In the genomic region with DNA sequence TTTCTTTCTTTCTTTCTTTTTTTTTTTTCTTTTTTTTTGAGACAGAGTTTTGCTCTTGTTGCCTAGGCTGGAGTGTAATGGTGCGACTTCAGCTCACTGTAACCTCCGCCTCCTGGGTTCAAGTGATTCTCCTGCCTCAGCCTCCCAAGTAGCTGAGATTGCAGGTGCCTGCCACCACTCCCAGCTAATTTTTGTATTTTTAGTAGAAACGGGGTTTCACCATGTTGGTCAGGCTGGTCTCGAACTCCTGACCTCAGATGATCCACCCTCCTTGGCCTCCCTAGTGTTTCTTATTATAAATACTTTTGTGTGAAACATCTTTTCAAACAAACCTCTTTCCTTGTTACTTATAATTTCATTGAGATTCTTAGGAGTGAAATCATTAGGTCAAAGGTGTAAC, we compare ENCODE assay signal across 8 cellular contexts.
A peak's percentile ranks its signal among the peaks of the same experiment; 100 is the strongest.
DNase-seq lines count a peak whose midpoint lies in the region; ATAC-seq, FAIRE-seq and TF ChIP-seq lines count a peak whose summit lies in the region.
"Not testable (repeated sequence)": the region's sequence is repeated elsewhere in the genome, so short reads cannot be mapped to it uniquely, and the experiment has no call there.

No MANE protein-coding gene starts in this region.

- H3K9me3 ChIP-seq in A549: peaks cover 36% of the 10 kb centered on the region
- not testable (repeated sequence) for H3K9me3 ChIP-seq in PC-3 (ENCODE audit: low read length); PC-9 (ENCODE audit: insufficient read depth, low read depth); Panc1 (ENCODE audit: control insufficient read depth, insufficient read depth, low read depth, low read length); RWPE2 (ENCODE audit: severe bottlenecking)

- H3K27ac ChIP-seq in 22Rv1 (peak overlapping the region; percentile 62), A549 (peak overlapping the region; percentile 94 to 98), C4-2B (peak overlapping the region; percentile 27; the same call in 1 of the 2 replicates), PC-3 (ENCODE audit: low read length) (peak overlapping the region; percentile 24; the same call in 1 of the 2 replicates), PC-9 (peak overlapping the region; percentile 87), Panc1 (ENCODE audit: low read length) (peak overlapping the region; percentile 2; the same call in 1 of the 2 replicates), RWPE2 (ENCODE audit: poor library complexity, severe bottlenecking) (peak overlapping the region; percentile 71), epithelial cell of prostate (peak overlapping the region; percentile 70)

- TF ChIP-seq RAD21 in A549 (conservative IDR thresholded peaks at IDR 0.05 in 1 of 2, IDR thresholded peaks at IDR 0.05 in 1 of 2): not testable (repeated sequence)

- peaks cover 40% of the 10 kb centered on the region for H3K4me1 ChIP-seq in A549
- H3K4me1 ChIP-seq in PC-3 (ENCODE audit: insufficient read depth, low read length): peaks cover 33% of the 10 kb centered on the region
- peaks cover 29% of the 10 kb centered on the region for H3K4me1 ChIP-seq in PC-9 (replicated peaks; ENCODE audit: insufficient read depth)
- not testable (repeated sequence) for H3K4me1 ChIP-seq in Panc1 (ENCODE audit: control insufficient read depth, insufficient read depth, low read length)
- peaks cover 27% of the 10 kb centered on the region for H3K4me1 ChIP-seq in RWPE2 (ENCODE audit: insufficient read depth, poor library complexity, severe bottlenecking)

- TF ChIP-seq POLR2A in A549 (IDR thresholded peaks at IDR 0.05; ENCODE audit: low read length): not testable (repeated sequence)

- not testable (repeated sequence) for BruUV-seq in PC-3 (replicated peaks; lab: Mats Ljungman, UMichigan); Panc1 (replicated peaks; lab: Mats Ljungman, UMichigan)
- TSS peak; percentile 80 for BruUV-seq in PC-9 (replicated peaks; lab: Mats Ljungman, UMichigan)

- FAIRE-seq in A549 (lab: Jason Lieb, UNC): not testable (repeated sequence)

- H3K9me2 ChIP-seq in PC-3 (replicated peaks; ENCODE audit: low read length); PC-9 (ENCODE audit: insufficient read depth): not testable (repeated sequence)

- ATAC-seq in A549; PC-3; Panc1; RWPE2 (ENCODE audit: low read depth): not testable (repeated sequence)

- intact Hi-C loops in PC-3 (cut with micrococcal nuclease) (loop anchor here (1.0 to 5.0 kb wide), 6 partner anchors 10 to 721 kb away; partner anchors contain the start of gene EDN1), PC-9 (cut with micrococcal nuclease; ENCODE audit: unreplicated experiment) (loop anchor here (1.0 kb wide), 1 partner anchor 179 kb away; no protein-coding TSS in a partner anchor), Panc1 (cut with micrococcal nuclease; ENCODE audit: unreplicated experiment) (loop anchor here (10.0 kb wide), 2 partner anchors 112 to 178 kb away; no protein-coding TSS in a partner anchor)

- not testable (repeated sequence) for H3F3A ChIP-seq in PC-3 (ENCODE audit: low read length, unreplicated experiment)
- peaks cover 19% of the 10 kb centered on the region for H3F3A ChIP-seq in PC-9 (ENCODE audit: insufficient read depth, low read depth)

- TF ChIP-seq CTCF in 22Rv1 (IDR thresholded peaks at IDR 0.05); A549 (IDR thresholded peaks at IDR 0.05); C4-2B (conservative IDR thresholded peaks at IDR 0.05); PC-3 (conservative IDR thresholded peaks at IDR 0.05; ENCODE audit: low read depth, low read length); PC-9 (conservative IDR thresholded peaks at IDR 0.05); Panc1 (IDR thresholded peaks at IDR 0.05); RWPE2 (IDR thresholded peaks at IDR 0.05; ENCODE audit: poor library complexity, severe bottlenecking): not testable (repeated sequence)

- not testable (repeated sequence) for H4K20me1 ChIP-seq in PC-3 (ENCODE audit: low read length); PC-9 (ENCODE audit: insufficient read depth)

- TF ChIP-seq EP300 in A549 (IDR thresholded peaks at IDR 0.05): not testable (repeated sequence)

- not testable (repeated sequence) for H3K9ac ChIP-seq in PC-3 (ENCODE audit: low read length)

- H3K4me2 ChIP-seq in A549 (peak overlapping the region; percentile 68), PC-3 (ENCODE audit: low read length) (peak overlapping the region; percentile 36; the same call in 1 of the 2 replicates), PC-9 (peak overlapping the region; percentile 23)

- H2AFZ ChIP-seq in PC-3 (ENCODE audit: low read length); PC-9: not testable (repeated sequence)

- POLR2A ChIA-PET in A549 (lab: Yijun Ruan, JAX): interaction anchor here (1.0 kb wide), 1 partner anchor 9 kb away, joined by 5 read pairs; no protein-coding TSS in a partner anchor
- POLR2A ChIA-PET in PC-3 (lab: Charles Lee; ENCODE audit: unreplicated experiment); PC-9 (lab: Charles Lee; ENCODE audit: unreplicated experiment); Panc1 (lab: Charles Lee): not testable (repeated sequence)

- not testable (repeated sequence) for H3K36me3 ChIP-seq in PC-3 (ENCODE audit: low read depth, low read length); PC-9 (ENCODE audit: low read depth); Panc1 (ENCODE audit: control insufficient read depth, insufficient read depth, low read length); RWPE2 (ENCODE audit: low read depth)

- not testable (repeated sequence) for H3K27me3 ChIP-seq in PC-3 (ENCODE audit: low read length); PC-9 (ENCODE audit: insufficient read depth, low read depth); Panc1 (ENCODE audit: control insufficient read depth, insufficient read depth, low read length); RWPE2 (ENCODE audit: insufficient read depth, poor library complexity, severe bottlenecking)

- not testable (repeated sequence) for H3K4me3 ChIP-seq in A549; PC-3 (ENCODE audit: low read length); PC-9; Panc1 (ENCODE audit: low read depth in 2 of 2, low read length in 2 of 2); RWPE2 (ENCODE audit: severe bottlenecking)

- DNase-seq in A549 (ENCODE audit: low read depth in 1 of 2, low spot score in 1 of 2); PC-3; PC-9; Panc1 (ENCODE audit: low read depth, low spot score); RWPE2 (ENCODE audit: low spot score); epithelial cell of prostate (ENCODE audit: low read depth, low spot score): not testable (repeated sequence)

- CTCF ChIA-PET in A549 (lab: Yijun Ruan, JAX) (interaction anchor here (1.4 to 2.1 kb wide), 2 partner anchors 110 to 203 kb away, joined by 5 to 7 read pairs; partner anchors contain the start of gene EDN1), PC-9 (lab: Charles Lee) (interaction anchor here (0.7 kb wide), 1 partner anchor 12 kb away, joined by 14 read pairs; no protein-coding TSS in a partner anchor)
- CTCF ChIA-PET in PC-3 (lab: Charles Lee); Panc1 (lab: Charles Lee): not testable (repeated sequence)

- 15% methylated on average over 4 of the region's 4 CpGs for WGBS in A549 (ENCODE audit: missing lambda C conversion rate)

- in situ Hi-C loops in Panc1 (cut with HindIII; ENCODE audit: low pct_unique_long_range_greater_than_20kb, low sequenced_read_pairs): not testable (repeated sequence)

- not testable (repeated sequence) for H3K79me2 ChIP-seq in PC-3 (ENCODE audit: low read length); PC-9 (ENCODE audit: low read depth)

TF ChIP-seq in A549, 52 proteins besides CTCF, POLR2A, EP300 and RAD21:
- TF ChIP-seq HOXB5 (CRISPR knock-in tag; IDR thresholded peaks at IDR 0.05) (0 out of 2 replicates have a peak, but pooled peaks have one; percentile 25), HEYL (CRISPR knock-in tag; IDR thresholded peaks at IDR 0.05) (0 out of 2 replicates have a peak, but pooled peaks have one; percentile 33), ZSCAN20 (CRISPR knock-in tag; IDR thresholded peaks at IDR 0.05) (peak; percentile 87), HOXB13 (CRISPR knock-in tag; IDR thresholded peaks at IDR 0.05; ENCODE audit: low read depth) (peak; percentile 59; the same call in 1 of the 2 replicates)

Comparison
In these comparisons a context has a peak if more than half of its experiments do, and no peak if none do; other contexts are left out.
1. H3K27ac ChIP-seq: peak in every context shown above with its lines; median percentile 96 in A549; 87 in PC-9; 71 in RWPE2; 70 in epithelial cell of prostate; 62 in 22Rv1; 27 in C4-2B; 24 in PC-3; 2 in Panc1.